Comparison of ENCODE assay signal across 8 cellular contexts in the genomic region with DNA sequence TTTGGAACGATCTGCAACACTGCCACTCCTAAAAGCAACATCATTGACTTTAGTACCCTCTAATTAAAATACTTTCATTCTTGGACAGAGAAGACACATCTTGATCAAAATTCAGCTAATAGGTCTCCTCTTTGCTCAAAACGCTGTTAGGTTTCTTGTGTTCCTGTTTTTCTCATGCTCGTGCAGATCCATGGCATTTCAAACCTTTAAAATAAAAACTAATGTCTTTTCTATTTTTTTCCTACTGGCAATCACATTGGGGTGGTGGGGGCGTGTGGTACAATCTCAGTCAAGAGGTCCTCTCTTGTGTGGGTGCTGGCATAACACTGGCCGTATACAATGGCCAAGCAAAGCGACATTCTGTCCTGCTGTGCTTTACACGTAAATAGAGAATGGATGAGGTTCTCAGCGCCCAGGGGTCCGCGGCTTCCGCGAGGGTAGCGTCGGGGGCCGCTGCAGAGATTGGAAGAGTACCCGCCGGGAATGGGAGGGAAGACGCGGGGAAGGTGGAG. TPM values are rescaled to one million over a fixed set of nuclear protein-coding genes. Genes with fewer than 3 reads are reported as not detected.
A peak's percentile ranks its signal among the peaks of the same experiment; 100 is the strongest.
DNase-seq lines count a peak whose midpoint lies in the region; ATAC-seq and TF ChIP-seq lines count a peak whose summit lies in the region.

No MANE protein-coding gene starts in this region.

- H3K4me3 ChIP-seq in choroid plexus epithelial cell (ENCODE audit: low read depth, low read length) (peak overlapping the region; percentile 66), mucosa of rectum (ENCODE audit: low read length in 2 of 2) (peak overlapping the region; percentile 68 to 80), vagina (peak overlapping the region; percentile 56 to 66)

- TF ChIP-seq CTCF in choroid plexus epithelial cell (conservative IDR thresholded peaks at IDR 0.05; ENCODE audit: low read depth, low read length) (no peak), vagina (IDR thresholded peaks at IDR 0.05) (no peak)

- H3K27me3 ChIP-seq in mucosa of rectum (ENCODE audit: control insufficient read depth in 2 of 2, insufficient read depth in 2 of 2, low read length in 2 of 2) (no peaks in the 10 kb centered on the region), vagina (no peaks in the 10 kb centered on the region)

- no peak for TF ChIP-seq POLR2A in vagina (IDR thresholded peaks at IDR 0.05)

- peak; percentile 4 for ATAC-seq in Right ventricle myocardium superior (ENCODE audit: poor library complexity)
- no peak for ATAC-seq in HG03108 (IDR thresholded peaks at IDR 0.05; ENCODE audit: unreplicated experiment)

- H3K9me3 ChIP-seq in mucosa of rectum (ENCODE audit: control insufficient read depth in 2 of 2, low read length in 2 of 2), result no peaks in the 10 kb centered on the region
- no peaks in the 10 kb centered on the region for H3K9me3 ChIP-seq in vagina

- H3K9ac ChIP-seq in mucosa of rectum (ENCODE audit: low read depth in 1 of 2, low read length in 2 of 2), result peak overlapping the region; percentile 52 to 58

- intact Hi-C loops in Right ventricle myocardium superior (cut with DNase I) (no loop called here), cardiac septum (cut with DNase I) (no loop called here), vagina (cut with DNase I) (loop anchor here (10.0 kb wide), 1 partner anchor 65 kb away; the partner anchor contains the start of genes ARSK and SKIC3)

- H3K4me1 ChIP-seq in mucosa of rectum (ENCODE audit: control insufficient read depth in 2 of 2, insufficient read depth in 2 of 2, low read length in 2 of 2) (peaks cover 7 to 13% of the 10 kb centered on the region in 2 donors), vagina (peaks cover 21% of the 10 kb centered on the region)

- H3K27ac ChIP-seq in mucosa of rectum (ENCODE audit: low read depth in 2 of 2, low read length in 2 of 2) (no peak overlapping the region), vagina (no peak overlapping the region)

- H3K36me3 ChIP-seq in mucosa of rectum (ENCODE audit: control insufficient read depth in 2 of 2, insufficient read depth in 2 of 2, low read length in 2 of 2) (no peaks in the 10 kb centered on the region), vagina (no peaks in the 10 kb centered on the region)

- DNase-seq in Right ventricle myocardium superior (no peak), cardiac septum (ENCODE audit: low spot score) (no peak), choroid plexus epithelial cell (ENCODE audit: low read depth) (no peak), vagina (ENCODE audit: extremely low spot score in 2 of 2) (no peak), activated gamma-delta T cell (lab: John Stamatoyannopoulos, UW) (no peak), HuH-7.5 (ENCODE audit: low spot score) (no peak)

RNA-seq across cellular contexts. Expression of gene GPR150, which starts 0.3 kb away (rescaled TPM):
- total RNA-seq in Right ventricle myocardium superior, result not detected
- total RNA-seq in cardiac septum, result not detected
- total RNA-seq in vagina, result 1.7 TPM

RNA-seq across cellular contexts. Expression of gene RFESD, which starts 27.0 kb away (rescaled TPM):
- 5.1 TPM for total RNA-seq in Right ventricle myocardium superior
- 2.7 TPM for total RNA-seq in cardiac septum
- 1.2 TPM for total RNA-seq in vagina
